In the genomic region with DNA sequence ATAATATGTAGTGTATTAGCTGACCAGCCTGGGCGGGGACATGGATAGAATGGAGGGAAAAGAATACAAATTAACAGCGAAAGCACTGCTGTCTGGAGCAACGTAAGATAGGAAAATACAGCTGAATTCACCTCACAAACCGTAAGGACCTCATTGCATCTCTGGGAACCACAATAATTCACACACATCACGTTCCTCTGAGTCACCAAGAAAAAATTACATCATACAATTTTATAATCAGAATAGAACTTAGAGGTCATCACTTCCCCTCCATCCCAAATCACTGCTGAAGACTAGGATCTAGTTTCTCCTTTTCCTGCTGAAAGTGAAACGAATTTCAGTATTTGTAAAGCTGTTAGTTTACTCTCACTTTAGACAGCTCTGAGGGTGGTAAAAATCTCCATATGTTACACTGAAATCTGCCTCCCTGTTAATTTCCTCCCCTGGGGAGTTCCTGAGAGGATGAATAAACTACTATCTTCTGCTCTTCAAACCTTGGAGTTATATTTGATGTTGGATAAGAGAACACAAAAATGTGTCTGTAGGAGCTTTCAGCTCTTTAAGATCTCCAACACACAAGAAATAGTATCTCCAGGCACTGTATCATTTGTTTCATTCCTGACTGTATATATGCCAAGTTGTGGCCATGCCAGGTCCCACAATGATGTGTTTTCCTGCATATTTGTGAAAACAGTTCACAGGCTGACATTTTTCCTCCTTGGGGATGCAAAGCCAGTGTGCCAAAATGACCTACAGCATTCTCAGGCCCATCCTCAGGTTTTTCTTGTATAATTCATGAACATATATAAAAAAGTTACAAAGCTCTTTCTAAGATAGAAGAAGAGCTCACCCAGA, we compare ENCODE assay signal across 14 cellular contexts.
A peak's percentile ranks its signal among the peaks of the same experiment; 100 is the strongest.
DNase-seq lines count a peak whose midpoint lies in the region; ATAC-seq and TF ChIP-seq lines count a peak whose summit lies in the region.
"Had no signal": no experiment of that assay in that cellular context is flagged by ENCODE, and none has a peak within 500 bp of the region (broad histone marks: within the 10 kb centered on the region; RNA-seq: fewer than 3 reads in every experiment).

No MANE protein-coding gene starts in this region.

- no peaks in the 10 kb centered on the region for H3K36me3 ChIP-seq in Karpas-422 (ENCODE audit: insufficient read depth, low read length)
- no peaks in the 10 kb centered on the region for H3K36me3 ChIP-seq in brain microvascular endothelial cell (replicated peaks)
- H3K36me3 ChIP-seq in hepatocyte (replicated peaks; ENCODE audit: insufficient read depth, low read depth): no peaks in the 10 kb centered on the region
- H3K36me3 ChIP-seq: left ventricle myocardium inferior, transverse colon had no signal

- H2AFZ ChIP-seq in Karpas-422 (ENCODE audit: low read length) (peak overlapping the region; percentile 59), hepatocyte (no peak overlapping the region)
- H2AFZ ChIP-seq: parathyroid adenoma had no signal

- H3K4me1 ChIP-seq in Karpas-422 (ENCODE audit: low read length) (peaks cover 74% of the 10 kb centered on the region), hepatocyte (ENCODE audit: insufficient read depth) (no peaks in the 10 kb centered on the region)
- H3K4me1 ChIP-seq: parathyroid adenoma, transverse colon had no signal

- no peak for ATAC-seq in stimulated activated naive B cell treated with anti-CD40 and anti-IgM and Interleukin-4, amounts not matched to agents 10 μg/mL and 1 μg/mL and 100 μg/mL, for 72 hours (replicated peaks)

- H3K9ac ChIP-seq in Karpas-422 (ENCODE audit: low read length): 0 out of 2 replicates have a peak overlapping the region, but pooled peaks have one; percentile 2
- H3K9ac ChIP-seq: parathyroid adenoma had no signal

- H3K4me3 ChIP-seq in AG09309 (ENCODE audit: control insufficient read depth, low read depth, low read length) (no peak overlapping the region; the same call in 1 of the 2 replicates), Karpas-422 (ENCODE audit: low read length) (no peak overlapping the region), brain microvascular endothelial cell (ENCODE audit: low read depth, low read length) (no peak overlapping the region), hepatocyte (no peak overlapping the region)
- H3K4me3 ChIP-seq: left ventricle myocardium inferior, transverse colon had no signal

- H3K9me2 ChIP-seq in Karpas-422 (replicated peaks; ENCODE audit: insufficient read depth, low read length) (no peaks in the 10 kb centered on the region), hepatocyte (replicated peaks; ENCODE audit: insufficient read depth) (no peaks in the 10 kb centered on the region)

- H3K4me3 Mint-ChIP-seq in stimulated activated naive B cell treated with anti-CD40 and anti-IgM and Interleukin-4, amounts not matched to agents 10 μg/mL and 1 μg/mL and 100 μg/mL, for 72 hours: no peak overlapping the region
- H3K4me3 Mint-ChIP-seq: activated naive CD8-positive, alpha-beta T cell; CD8-positive, alpha-beta memory T cell had no signal

- WGBS in hepatocyte (ENCODE audit: low lambda C conversion rate, missing lambda C conversion rate): 59% methylated on average over 6 of the region's 6 CpGs

- no peaks in the 10 kb centered on the region for H4K20me1 ChIP-seq in Karpas-422 (ENCODE audit: insufficient read depth, low read depth, low read length)
- H4K20me1 ChIP-seq in hepatocyte (ENCODE audit: insufficient read depth, poor library complexity, severe bottlenecking): no peaks in the 10 kb centered on the region

- H3K9me3 Mint-ChIP-seq in stimulated activated naive B cell treated with anti-CD40 and anti-IgM and Interleukin-4, amounts not matched to agents 10 μg/mL and 1 μg/mL and 100 μg/mL, for 72 hours: peaks cover 0 to 2% of the 10 kb centered on the region in 2 donors
- H3K9me3 Mint-ChIP-seq: CD8-positive, alpha-beta memory T cell had no signal

- H3K27ac ChIP-seq in Karpas-422 (ENCODE audit: low read length): peak overlapping the region; percentile 98
- H3K27ac ChIP-seq in brain microvascular endothelial cell: peak overlapping the region; percentile 47
- no peak overlapping the region for H3K27ac ChIP-seq in hepatocyte
- H3K27ac ChIP-seq: left ventricle myocardium inferior, parathyroid adenoma, transverse colon had no signal

- TF ChIP-seq CTCF in AG09309 (IDR thresholded peaks at IDR 0.05; ENCODE audit: control insufficient read depth, insufficient read depth, low read depth, low read length, missing control alignments): no peak
- no peak for TF ChIP-seq CTCF in brain microvascular endothelial cell (IDR thresholded peaks at IDR 0.05; ENCODE audit: low read depth, low read length, missing control alignments)
- TF ChIP-seq CTCF in hepatocyte (IDR thresholded peaks at IDR 0.05; ENCODE audit: poor library complexity): no peak

- H3K27me3 ChIP-seq in Karpas-422 (ENCODE audit: low read length) (no peaks in the 10 kb centered on the region), brain microvascular endothelial cell (replicated peaks) (no peaks in the 10 kb centered on the region), hepatocyte (no peaks in the 10 kb centered on the region)
- H3K27me3 ChIP-seq: transverse colon had no signal

- no peaks in the 10 kb centered on the region for H3K9me3 ChIP-seq in Karpas-422 (ENCODE audit: low read length)
- no peaks in the 10 kb centered on the region for H3K9me3 ChIP-seq in hepatocyte (ENCODE audit: low read depth)
- H3K9me3 ChIP-seq: left ventricle myocardium inferior, transverse colon had no signal

- H3K36me3 Mint-ChIP-seq in stimulated activated naive B cell treated with anti-CD40 and anti-IgM and Interleukin-4, amounts not matched to agents 10 μg/mL and 1 μg/mL and 100 μg/mL, for 72 hours: no peaks in the 10 kb centered on the region
- H3K36me3 Mint-ChIP-seq: activated naive CD8-positive, alpha-beta T cell; CD8-positive, alpha-beta memory T cell had no signal

- in situ Hi-C loops in brain microvascular endothelial cell (cut with HindIII; ENCODE audit: low pct_ligation_motif_present, low sequenced_read_pairs): no loop called here

- no peaks in the 10 kb centered on the region for H3K27me3 Mint-ChIP-seq in stimulated activated naive B cell treated with anti-CD40 and anti-IgM and Interleukin-4, amounts not matched to agents 10 μg/mL and 1 μg/mL and 100 μg/mL, for 72 hours
- H3K27me3 Mint-ChIP-seq: activated naive CD8-positive, alpha-beta T cell had no signal

- H3K4me2 ChIP-seq in Karpas-422 (ENCODE audit: low read depth, low read length, poor library complexity, severe bottlenecking) (peak overlapping the region; percentile 5), hepatocyte (no peak overlapping the region)

- H3K79me2 ChIP-seq in Karpas-422 (ENCODE audit: low read length) (no peaks in the 10 kb centered on the region), hepatocyte (no peaks in the 10 kb centered on the region)
- H3K79me2 ChIP-seq: parathyroid adenoma had no signal

- DNase-seq in AG09309 (ENCODE audit: low read depth): peak; percentile 61
- no peak for DNase-seq in Karpas-422
- DNase-seq in brain microvascular endothelial cell: peak; percentile 11
- peak; percentile 22 for DNase-seq in kidney glomerular epithelial cell (lab: John Stamatoyannopoulos, UW)
- DNase-seq in stimulated activated naive B cell treated with anti-CD40 and anti-IgM and Interleukin-4, amounts not matched to agents 10 μg/mL and 1 μg/mL and 100 μg/mL, for 72 hours: no peak
- no peak for DNase-seq in NCI-H2171 treated with DMSO at 0.1 percent for 48 hours (lab: John Stamatoyannopoulos, UW)
- no peak for DNase-seq in hepatocyte (ENCODE audit: low spot score)
- no peak for DNase-seq in HuH-7.5 (ENCODE audit: low spot score)
- DNase-seq: activated CD4-positive, alpha-beta T cell treated with anti-CD3 and anti-CD28 coated beads, Interleukin-2, amount 50 U/mL, for 4 hours; CD8-positive, alpha-beta memory T cell; left ventricle myocardium inferior; transverse colon had no signal

- H3K4me1 Mint-ChIP-seq in stimulated activated naive B cell treated with anti-CD40 and anti-IgM and Interleukin-4, amounts not matched to agents 10 μg/mL and 1 μg/mL and 100 μg/mL, for 72 hours: no peaks in the 10 kb centered on the region

- H3K27ac Mint-ChIP-seq in stimulated activated naive B cell treated with anti-CD40 and anti-IgM and Interleukin-4, amounts not matched to agents 10 μg/mL and 1 μg/mL and 100 μg/mL, for 72 hours: no peak overlapping the region
- H3K27ac Mint-ChIP-seq: activated naive CD8-positive, alpha-beta T cell; CD8-positive, alpha-beta memory T cell had no signal

Comparison
In these comparisons a context has a peak if more than half of its experiments do, and no peak if none do; other contexts are left out.
1. DNase-seq: peak in AG09309 (single experiment), brain microvascular endothelial cell (single experiment) and kidney glomerular epithelial cell (single experiment); none in Karpas-422 (single experiment), stimulated activated naive B cell treated with anti-CD40 and anti-IgM and Interleukin-4, amounts not matched to agents 10 μg/mL and 1 μg/mL and 100 μg/mL, for 72 hours (single experiment), NCI-H2171 treated with DMSO at 0.1 percent for 48 hours (single experiment), hepatocyte (single experiment) and HuH-7.5 (single experiment).